In genomic region chr12:12087693-12088034, GRCh38 we compare ENCODE assay signal across 2 cellular contexts.
A peak's percentile ranks its signal among the peaks of the same experiment; 100 is the strongest.
TF ChIP-seq lines count a peak whose summit lies in the region.

No MANE protein-coding gene starts in this region.

TF ChIP-seq in HepG2, 621 proteins besides CTCF, POLR2A, EP300 and RAD21:
- 0 out of 2 replicates have a peak, but pooled peaks have one; percentile 6 for TF ChIP-seq MYC (CRISPR knock-in tag; IDR thresholded peaks at IDR 0.05; ENCODE audit: borderline replicate concordance)
- TF ChIP-seq SP2 (CRISPR knock-in tag; IDR thresholded peaks at IDR 0.05) = no peak

TF ChIP-seq in H1, 55 proteins besides CTCF, POLR2A, EP300 and RAD21:
- TF ChIP-seq HDAC2 (IDR thresholded peaks at IDR 0.05; ENCODE audit: borderline replicate concordance in 1 of 2, low read depth in 2 of 2, low read length in 2 of 2) (no peak), TAF7 (optimal IDR thresholded peaks at IDR 0.05; ENCODE audit: borderline replicate concordance, low read depth, low read length) (no peak), TCF12 (IDR thresholded peaks at IDR 0.05; ENCODE audit: low read depth, low read length) (no peak), ZNF274 (IDR thresholded peaks at IDR 0.05; ENCODE audit: borderline replicate concordance, extremely low read depth, low read length) (no peak), BRCA1 (IDR thresholded peaks at IDR 0.05; ENCODE audit: low read depth, low read length) (no peak), SP4 (IDR thresholded peaks at IDR 0.05; ENCODE audit: low read length) (no peak), SIRT6 (IDR thresholded peaks at IDR 0.05; ENCODE audit: low read length) (no peak), TBP (IDR thresholded peaks at IDR 0.05; ENCODE audit: low read depth, low read length) (no peak)
- TF ChIP-seq, protein P1, sequence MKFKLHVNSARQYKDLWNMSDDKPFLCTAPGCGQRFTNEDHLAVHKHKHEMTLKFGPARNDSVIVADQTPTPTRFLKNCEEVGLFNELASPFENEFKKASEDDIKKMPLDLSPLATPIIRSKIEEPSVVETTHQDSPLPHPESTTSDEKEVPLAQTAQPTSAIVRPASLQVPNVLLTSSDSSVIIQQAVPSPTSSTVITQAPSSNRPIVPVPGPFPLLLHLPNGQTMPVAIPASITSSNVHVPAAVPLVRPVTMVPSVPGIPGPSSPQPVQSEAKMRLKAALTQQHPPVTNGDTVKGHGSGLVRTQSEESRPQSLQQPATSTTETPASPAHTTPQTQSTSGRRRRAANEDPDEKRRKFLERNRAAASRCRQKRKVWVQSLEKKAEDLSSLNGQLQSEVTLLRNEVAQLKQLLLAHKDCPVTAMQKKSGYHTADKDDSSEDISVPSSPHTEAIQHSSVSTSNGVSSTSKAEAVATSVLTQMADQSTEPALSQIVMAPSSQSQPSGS (IDR thresholded peaks at IDR 0.05; ENCODE audit: low read length) = no peak
